ENCODE assay signal across 8 cellular contexts in genomic region chr14:32224731-32225377, GRCh38. TPM values are rescaled to one million over a fixed set of nuclear protein-coding genes. Genes with fewer than 3 reads are reported as not detected.
DNase-seq lines count a peak whose midpoint lies in the region; ATAC-seq and TF ChIP-seq lines count a peak whose summit lies in the region.

No MANE protein-coding gene starts in this region.

- in situ Hi-C loops in astrocyte of the spinal cord (cut with HindIII; ENCODE audit: low sequenced_read_pairs): no loop called here

- no peaks in the 10 kb centered on the region for H3K36me3 ChIP-seq in upper lobe of right lung

- H3K27ac ChIP-seq in upper lobe of right lung: peak overlapping the region; percentile 61

- no peaks in the 10 kb centered on the region for H3K4me1 ChIP-seq in upper lobe of right lung

- peak; percentile 55 for ATAC-seq in Right ventricle myocardium inferior
- peak; percentile 83 for ATAC-seq in upper lobe of right lung
- no peak for ATAC-seq in natural killer cell treated with Interleukin-12 subunit alpha and Interleukin-12 subunit beta and Interleukin-15 and Interleukin-18, amount 100 ng/mL, for 72 hours
- no peak for ATAC-seq in HG02885 (IDR thresholded peaks at IDR 0.05; ENCODE audit: poor library complexity, unreplicated experiment)

- no peak overlapping the region for H3K4me3 Mint-ChIP-seq in natural killer cell treated with Interleukin-12 subunit alpha and Interleukin-12 subunit beta and Interleukin-15 and Interleukin-18, amount 100 ng/mL, for 72 hours

- no peaks in the 10 kb centered on the region for H3K4me1 Mint-ChIP-seq in natural killer cell treated with Interleukin-12 subunit alpha and Interleukin-12 subunit beta and Interleukin-15 and Interleukin-18, amount 100 ng/mL, for 72 hours (ENCODE audit: low read depth in 2 of 2)

- peak; percentile 60 for TF ChIP-seq CTCF in astrocyte of the spinal cord (IDR thresholded peaks at IDR 0.05; ENCODE audit: low read depth, low read length)
- TF ChIP-seq CTCF in upper lobe of right lung (IDR thresholded peaks at IDR 0.05): peak; percentile 21

- H3K4me3 ChIP-seq in astrocyte of the spinal cord (ENCODE audit: low read depth, low read length): no peak overlapping the region
- H3K4me3 ChIP-seq in upper lobe of right lung: no peak overlapping the region

- intact Hi-C loops in Right ventricle myocardium inferior (cut with DNase I) (no loop called here), cardiac septum (cut with DNase I) (no loop called here), upper lobe of right lung (cut with DNase I) (no loop called here)

- no peaks in the 10 kb centered on the region for H3K36me3 Mint-ChIP-seq in natural killer cell treated with Interleukin-12 subunit alpha and Interleukin-12 subunit beta and Interleukin-15 and Interleukin-18, amount 100 ng/mL, for 72 hours

- DNase-seq in Right ventricle myocardium inferior (ENCODE audit: missing footprints) (no peak), cardiac septum (ENCODE audit: low spot score) (no peak), NCI-H2196 treated with DMSO at 0.1 percent for 48 hours (lab: John Stamatoyannopoulos, UW; ENCODE audit: unreplicated experiment) (peak; percentile 10), astrocyte of the spinal cord (ENCODE audit: low read depth, low spot score) (peak; percentile 77), kidney glomerular epithelial cell (lab: John Stamatoyannopoulos, UW) (peak; percentile 33), upper lobe of right lung (no peak)
- DNase-seq in natural killer cell treated with Interleukin-12 subunit alpha and Interleukin-12 subunit beta and Interleukin-15 and Interleukin-18, amount 100 ng/mL, for 72 hours (ENCODE audit: low spot score): no peak

- H3K9me3 Mint-ChIP-seq in natural killer cell treated with Interleukin-12 subunit alpha and Interleukin-12 subunit beta and Interleukin-15 and Interleukin-18, amount 100 ng/mL, for 72 hours: no peaks in the 10 kb centered on the region

- no peaks in the 10 kb centered on the region for H3K27me3 ChIP-seq in upper lobe of right lung

- H3K27me3 Mint-ChIP-seq in natural killer cell treated with Interleukin-12 subunit alpha and Interleukin-12 subunit beta and Interleukin-15 and Interleukin-18, amount 100 ng/mL, for 72 hours: peaks cover 16 to 33% of the 10 kb centered on the region in 2 donors

- H3K9me3 ChIP-seq in upper lobe of right lung: no peaks in the 10 kb centered on the region

- no peak overlapping the region for H3K27ac Mint-ChIP-seq in natural killer cell treated with Interleukin-12 subunit alpha and Interleukin-12 subunit beta and Interleukin-15 and Interleukin-18, amount 100 ng/mL, for 72 hours

RNA-seq across cellular contexts. Expression of gene RNU6-8, which starts 21.8 kb away (rescaled TPM):
- not detected for total RNA-seq in Right ventricle myocardium inferior
- total RNA-seq in cardiac septum: not detected
- total RNA-seq in upper lobe of right lung: not detected
- total RNA-seq in natural killer cell treated with Interleukin-12 subunit alpha and Interleukin-12 subunit beta and Interleukin-15 and Interleukin-18, amount 100 ng/mL, for 72 hours: not detected

RNA-seq across cellular contexts. Expression of gene RNU6-7, which starts 23.0 kb away (rescaled TPM):
- total RNA-seq in Right ventricle myocardium inferior (not detected), cardiac septum (not detected), upper lobe of right lung (not detected)
- not detected for total RNA-seq in natural killer cell treated with Interleukin-12 subunit alpha and Interleukin-12 subunit beta and Interleukin-15 and Interleukin-18, amount 100 ng/mL, for 72 hours

Comparison
In these comparisons a context has a peak if more than half of its experiments do, and no peak if none do; other contexts are left out.
1. ATAC-seq: peak in Right ventricle myocardium inferior (single experiment) and upper lobe of right lung (single experiment); none in natural killer cell treated with Interleukin-12 subunit alpha and Interleukin-12 subunit beta and Interleukin-15 and Interleukin-18, amount 100 ng/mL, for 72 hours (0 of 2) and HG02885 (single experiment).
2. DNase-seq: peak in NCI-H2196 treated with DMSO at 0.1 percent for 48 hours (single experiment), astrocyte of the spinal cord (single experiment) and kidney glomerular epithelial cell (single experiment); none in Right ventricle myocardium inferior (single experiment), cardiac septum (single experiment), upper lobe of right lung (single experiment) and natural killer cell treated with Interleukin-12 subunit alpha and Interleukin-12 subunit beta and Interleukin-15 and Interleukin-18, amount 100 ng/mL, for 72 hours (single experiment).